ENCODE assay signal across 14 cellular contexts in the genomic region with DNA sequence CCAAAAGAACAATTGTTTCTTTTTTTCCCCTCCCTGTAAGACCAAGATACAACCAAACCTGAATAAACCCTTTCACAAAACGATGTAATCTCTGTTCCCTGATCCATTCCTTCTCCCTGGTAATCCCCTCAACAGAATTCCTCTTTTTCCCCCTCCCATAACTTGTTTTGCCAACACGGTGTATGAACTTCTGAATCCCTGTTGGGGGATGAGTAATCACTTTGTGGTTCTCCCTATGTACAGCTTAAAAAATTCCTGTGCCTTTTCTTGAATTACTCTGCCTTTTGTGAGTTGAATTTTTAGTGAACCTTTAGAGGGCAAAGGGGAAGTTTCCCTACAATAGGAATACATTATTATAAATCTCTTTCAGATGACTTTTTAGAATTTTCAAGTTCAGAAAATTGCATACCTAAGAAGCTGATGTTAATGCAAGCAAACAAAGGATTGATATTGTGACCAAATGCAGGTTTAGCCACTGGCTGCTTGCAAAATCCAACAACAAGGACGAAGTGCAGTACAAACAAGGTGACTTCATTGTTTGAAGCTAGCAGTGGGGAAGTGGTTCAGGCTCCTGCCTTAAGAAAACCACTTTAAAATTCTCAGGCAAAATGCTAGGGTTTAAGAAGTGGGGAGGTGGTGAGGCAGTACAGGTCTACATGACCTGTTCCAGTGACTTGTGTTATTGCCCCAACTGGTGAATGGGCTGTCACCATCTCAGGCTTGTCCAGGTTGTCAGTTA. TPM values are rescaled to one million over a fixed set of nuclear protein-coding genes. Genes with fewer than 3 reads are reported as not detected.
DNase-seq lines count a peak whose midpoint lies in the region; ATAC-seq and TF ChIP-seq lines count a peak whose summit lies in the region.
"Had no signal": no experiment of that assay in that cellular context is flagged by ENCODE, and none has a peak within 500 bp of the region (broad histone marks: within the 10 kb centered on the region; RNA-seq: fewer than 3 reads in every experiment).

No MANE protein-coding gene starts in this region.

- no peak for TF ChIP-seq CTCF in RWPE1 (conservative IDR thresholded peaks at IDR 0.05; ENCODE audit: low read depth)
- no peak for TF ChIP-seq CTCF in osteoblast (IDR thresholded peaks at IDR 0.05; ENCODE audit: extremely low read depth, low read depth, low read length)

- H3K4me2 ChIP-seq in osteoblast (ENCODE audit: insufficient read depth, low read length): peak overlapping the region; percentile 52
- H3K4me2 ChIP-seq: KMS-11 had no signal

- no peak overlapping the region for H3K4me3 ChIP-seq in osteoblast (ENCODE audit: insufficient read depth, low read length)
- H3K4me3 ChIP-seq: right atrium auricular region, stomach had no signal

- H3K9me3 ChIP-seq in osteoblast (ENCODE audit: low read depth, low read length): no peaks in the 10 kb centered on the region
- H3K9me3 ChIP-seq: right atrium auricular region, stomach had no signal

- H3K27ac ChIP-seq in RWPE1 (peak overlapping the region; percentile 74), osteoblast (ENCODE audit: low read depth, low read length) (peak overlapping the region; percentile 27)
- H3K27ac ChIP-seq: KMS-11, right atrium auricular region, stomach had no signal

- H3K27me3 Mint-ChIP-seq in activated T-helper 17 cell treated with anti-CD3 and anti-CD28 coated beads, Interleukin-2, amount 50 U/mL, for 72 hours: peaks cover 6% of the 10 kb centered on the region
- H3K27me3 Mint-ChIP-seq: central memory CD8-positive, alpha-beta T cell had no signal

- H3K27me3 ChIP-seq in osteoblast (ENCODE audit: insufficient read depth, low read length): no peaks in the 10 kb centered on the region
- H3K27me3 ChIP-seq: right atrium auricular region, stomach had no signal

- no peak overlapping the region for H3K4me3 Mint-ChIP-seq in activated T-helper 17 cell treated with anti-CD3 and anti-CD28 coated beads, Interleukin-2, amount 50 U/mL, for 72 hours
- H3K4me3 Mint-ChIP-seq: central memory CD8-positive, alpha-beta T cell had no signal

- H3K4me1 Mint-ChIP-seq in activated T-helper 17 cell treated with anti-CD3 and anti-CD28 coated beads, Interleukin-2, amount 50 U/mL, for 72 hours: no peaks in the 10 kb centered on the region
- H3K4me1 Mint-ChIP-seq: central memory CD8-positive, alpha-beta T cell had no signal

- no peaks in the 10 kb centered on the region for H4K20me1 ChIP-seq in osteoblast (ENCODE audit: insufficient read depth, low read length)

- H3K79me2 ChIP-seq in osteoblast (ENCODE audit: insufficient read depth, low read length): no peaks in the 10 kb centered on the region

- no peak overlapping the region for H3K27ac Mint-ChIP-seq in activated T-helper 17 cell treated with anti-CD3 and anti-CD28 coated beads, Interleukin-2, amount 50 U/mL, for 72 hours

- DNase-seq in EL: peak; percentile 61
- peak; percentile 25 for DNase-seq in RWPE1 (ENCODE audit: low spot score)
- peak; percentile 35 for DNase-seq in fibroblast of gingiva (ENCODE audit: low read depth)
- DNase-seq in osteoblast (ENCODE audit: insufficient read length, low spot score, missing footprints): no peak
- no peak for DNase-seq in NCI-H1930 (lab: John Stamatoyannopoulos, UW)
- DNase-seq: C1 segment of cervical spinal cord, NCI-H2081, stomach had no signal

- peaks cover 8% of the 10 kb centered on the region for H3K9me3 Mint-ChIP-seq in activated T-helper 17 cell treated with anti-CD3 and anti-CD28 coated beads, Interleukin-2, amount 50 U/mL, for 72 hours

- POLR2A ChIA-PET in RWPE1 (lab: Yijun Ruan, JAX; ENCODE audit: low non-redundant PET): no interaction called here

- ATAC-seq in activated T-helper 17 cell treated with anti-CD3 and anti-CD28 coated beads, Interleukin-2, amount 50 U/mL, for 72 hours (replicated peaks): no peak
- ATAC-seq in GM18870 (IDR thresholded peaks at IDR 0.05; ENCODE audit: unreplicated experiment) (no peak), HG02610 (IDR thresholded peaks at IDR 0.05; ENCODE audit: unreplicated experiment) (no peak)

- H3K4me1 ChIP-seq in osteoblast (ENCODE audit: insufficient read depth, low read length): peaks cover 59% of the 10 kb centered on the region
- H3K4me1 ChIP-seq: stomach had no signal

- CTCF ChIA-PET in RWPE1 (lab: Yijun Ruan, JAX): no interaction called here

- no peaks in the 10 kb centered on the region for H3K36me3 ChIP-seq in osteoblast (ENCODE audit: insufficient read depth, low read length)
- H3K36me3 ChIP-seq: right atrium auricular region, stomach had no signal

- no peaks in the 10 kb centered on the region for H3K36me3 Mint-ChIP-seq in activated T-helper 17 cell treated with anti-CD3 and anti-CD28 coated beads, Interleukin-2, amount 50 U/mL, for 72 hours (ENCODE audit: low read depth)

- peak overlapping the region; percentile 67 for H2AFZ ChIP-seq in osteoblast (ENCODE audit: low read length)

RNA-seq across cellular contexts. Expression of a gene that starts 15.0 kb away (rescaled TPM):
- total RNA-seq in osteoblast: 25.9 and 30.8 TPM in 2 replicates
- 10 to 100 TPM; 13.6 to 18.1 TPM for total RNA-seq in activated T-helper 17 cell treated with anti-CD3 and anti-CD28 coated beads, Interleukin-2, amount 50 U/mL, for 72 hours

RNA-seq across cellular contexts. Expression of a gene that starts 16.3 kb away (rescaled TPM):
- 13.0 and 17.0 TPM in 2 replicates for total RNA-seq in osteoblast
- total RNA-seq in activated T-helper 17 cell treated with anti-CD3 and anti-CD28 coated beads, Interleukin-2, amount 50 U/mL, for 72 hours: 10 to 100 TPM in 1 of 2 donors, 1 to 10 TPM in 1; 7.5 to 15.6 TPM

Comparison
In these comparisons a context has a peak if more than half of its experiments do, and no peak if none do; other contexts are left out.
1. DNase-seq: peak in EL (single experiment), RWPE1 (single experiment) and fibroblast of gingiva (single experiment); none in osteoblast (single experiment) and NCI-H1930 (0 of 2).